In the genomic region with DNA sequence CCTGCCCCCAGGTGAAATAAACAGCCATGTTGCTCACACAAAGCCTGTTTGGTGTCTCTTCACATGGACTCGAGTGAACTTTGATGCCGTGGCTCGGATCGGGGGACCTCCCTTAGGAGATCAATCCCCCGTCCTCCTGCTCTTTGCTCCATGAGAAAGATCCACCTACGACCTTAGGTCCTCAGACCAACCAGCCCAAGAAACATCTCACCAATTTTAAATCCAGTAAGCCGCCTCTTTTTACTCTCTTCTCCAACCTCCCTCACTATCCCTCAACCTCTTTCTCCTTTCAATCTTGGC, we compare ENCODE assay signal across 7 cellular contexts.
A peak's percentile ranks its signal among the peaks of the same experiment; 100 is the strongest.
DNase-seq lines count a peak whose midpoint lies in the region; ATAC-seq and TF ChIP-seq lines count a peak whose summit lies in the region.
"Not testable (repeated sequence)": the region's sequence is repeated elsewhere in the genome, so short reads cannot be mapped to it uniquely, and the experiment has no call there.

No MANE protein-coding gene starts in this region.

- not testable (repeated sequence) for H2AFZ ChIP-seq in PC-3 (ENCODE audit: low read length); neuronal stem cell (ENCODE audit: low read length)

- H3K4me3 ChIP-seq in PC-3 (ENCODE audit: low read length) (peak overlapping the region; percentile 68), epithelial cell of esophagus (ENCODE audit: low read length) (peak overlapping the region; percentile 42), iPS-18a (ENCODE audit: low read length) (peak overlapping the region; percentile 59)
- not testable (repeated sequence) for H3K4me3 ChIP-seq in neuronal stem cell (ENCODE audit: low read length in 2 of 2)

- H3K27ac Mint-ChIP-seq in WTC11: peak overlapping the region; percentile 94

- not testable (repeated sequence) for H3K18ac ChIP-seq in neuronal stem cell (ENCODE audit: low read length)

- CTCF ChIA-PET in PC-3 (lab: Charles Lee); WTC11 (lab: Charles Lee): not testable (repeated sequence)

- H3K9me2 ChIP-seq in PC-3 (replicated peaks; ENCODE audit: low read length): not testable (repeated sequence)

- peak overlapping the region; percentile 80 for H3K9ac ChIP-seq in ES-I3 (ENCODE audit: low read depth, low read length)
- H3K9ac ChIP-seq in PC-3 (ENCODE audit: low read length): peak overlapping the region; percentile 93
- H3K9ac ChIP-seq in iPS-18a (ENCODE audit: low read length): peak overlapping the region; percentile 68
- not testable (repeated sequence) for H3K9ac ChIP-seq in neuronal stem cell (ENCODE audit: low read depth, low read length, poor library complexity)

- H4K91ac ChIP-seq in neuronal stem cell (ENCODE audit: low read depth, low read length, poor library complexity): not testable (repeated sequence)

- H3F3A ChIP-seq in PC-3 (ENCODE audit: low read length, unreplicated experiment): not testable (repeated sequence)

- H2BK120ac ChIP-seq in neuronal stem cell (ENCODE audit: low read depth, low read length): not testable (repeated sequence)

- peaks cover 41% of the 10 kb centered on the region for H3K4me1 Mint-ChIP-seq in WTC11

- H3K4me2 ChIP-seq in PC-3 (ENCODE audit: low read length): peak overlapping the region; percentile 41
- not testable (repeated sequence) for H3K4me2 ChIP-seq in neuronal stem cell (ENCODE audit: insufficient read depth, low read length, poor library complexity, severe bottlenecking)

- no CpG with 5 or more reads among the region's 7 CpGs for WGBS in neuronal stem cell (ENCODE audit: extremely low coverage in 2 of 2, insufficient read length in 2 of 2, insufficient replicate concordance in 1 of 2), 2 donors

- H3K9me3 Mint-ChIP-seq in WTC11: peaks cover 36% of the 10 kb centered on the region

- not testable (repeated sequence) for H2BK15ac ChIP-seq in neuronal stem cell (ENCODE audit: low read length)

- H3K4ac ChIP-seq in neuronal stem cell (ENCODE audit: low read length): not testable (repeated sequence)

- POLR2A ChIA-PET in PC-3 (lab: Charles Lee; ENCODE audit: unreplicated experiment); WTC11 (lab: Charles Lee): not testable (repeated sequence)

- not testable (repeated sequence) for ATAC-seq in PC-3, WTC11

- DNase-seq in HT1080 (ENCODE audit: low read depth) (peak; percentile 32), PC-3 (peak; percentile 45)
- not testable (repeated sequence) for DNase-seq in WTC11 (ENCODE audit: low spot score); epithelial cell of esophagus (ENCODE audit: low read depth); neuronal stem cell (ENCODE audit: low spot score)

- BruUV-seq in PC-3 (replicated peaks; lab: Mats Ljungman, UMichigan): not testable (repeated sequence)

- H3K4me3 Mint-ChIP-seq in WTC11: peak overlapping the region; percentile 43

- not testable (repeated sequence) for H3K4me1 ChIP-seq in ES-I3 (ENCODE audit: insufficient read depth, low read length); neuronal stem cell (ENCODE audit: control insufficient read depth in 2 of 2, insufficient read depth in 1 of 2, low read depth in 1 of 2, low read length in 2 of 2)
- H3K4me1 ChIP-seq in PC-3 (ENCODE audit: insufficient read depth, low read length) (peaks cover 27% of the 10 kb centered on the region), iPS-18a (ENCODE audit: control insufficient read depth, low read depth, low read length) (peaks cover 10% of the 10 kb centered on the region)

- not testable (repeated sequence) for H3K79me1 ChIP-seq in neuronal stem cell (ENCODE audit: low read depth, low read length)

- not testable (repeated sequence) for H3K14ac ChIP-seq in neuronal stem cell (ENCODE audit: low read length)

- H3K23ac ChIP-seq in neuronal stem cell (ENCODE audit: low read depth, low read length, poor library complexity): not testable (repeated sequence)

- peaks cover 32% of the 10 kb centered on the region for H3K36me3 Mint-ChIP-seq in WTC11

- H3K27me3 ChIP-seq in PC-3 (ENCODE audit: low read length); iPS-18a (ENCODE audit: control insufficient read depth, insufficient read depth, low read length); neuronal stem cell (ENCODE audit: control insufficient read depth in 3 of 3, insufficient read depth in 3 of 3, low read depth in 1 of 3, low read length in 3 of 3): not testable (repeated sequence)

- H3K36me3 ChIP-seq in ES-I3 (ENCODE audit: insufficient read depth, low read length); PC-3 (ENCODE audit: low read depth, low read length); iPS-18a (ENCODE audit: control insufficient read depth, low read depth, low read length); neuronal stem cell (replicated peaks in 1 of 2; ENCODE audit: control insufficient read depth in 2 of 2, insufficient read depth in 2 of 2, low read length in 2 of 2): not testable (repeated sequence)

- not testable (repeated sequence) for H3K27me3 Mint-ChIP-seq in WTC11 (ENCODE audit: low read depth)

- TF ChIP-seq CTCF in PC-3 (conservative IDR thresholded peaks at IDR 0.05; ENCODE audit: low read depth, low read length); WTC11 (IDR thresholded peaks at IDR 0.05); epithelial cell of esophagus (IDR thresholded peaks at IDR 0.05; ENCODE audit: insufficient read depth, low read depth, low read length, missing control alignments): not testable (repeated sequence)

- H2BK5ac ChIP-seq in neuronal stem cell (ENCODE audit: low read length): not testable (repeated sequence)

- H4K20me1 ChIP-seq in PC-3 (ENCODE audit: low read length): not testable (repeated sequence)

- H3K9me3 ChIP-seq in ES-I3 (ENCODE audit: control insufficient read depth, insufficient read depth, low read length); PC-3 (ENCODE audit: low read length); iPS-18a (ENCODE audit: control insufficient read depth, low read depth, low read length); neuronal stem cell (replicated peaks in 1 of 2; ENCODE audit: control insufficient read depth in 2 of 2, insufficient read depth in 1 of 2, low read depth in 1 of 2, low read length in 2 of 2): not testable (repeated sequence)

- H2AK5ac ChIP-seq in neuronal stem cell (ENCODE audit: low read depth, low read length): not testable (repeated sequence)

- H3K27ac ChIP-seq in PC-3 (ENCODE audit: low read length) (peak overlapping the region; percentile 89), neuronal stem cell (replicated peaks; ENCODE audit: low read length) (peak overlapping the region; percentile 82)
- H3K27ac ChIP-seq in iPS-18a (ENCODE audit: low read length): not testable (repeated sequence)

- not testable (repeated sequence) for H2BK12ac ChIP-seq in neuronal stem cell (ENCODE audit: low read length)

- peaks cover 73% of the 10 kb centered on the region for H3K79me2 ChIP-seq in PC-3 (ENCODE audit: low read length)

- intact Hi-C loops in PC-3 (cut with micrococcal nuclease): loop anchor here (2.0 to 10.0 kb wide), 3 partner anchors 51 to 749 kb away; no protein-coding TSS in a partner anchor

- not testable (repeated sequence) for H4K8ac ChIP-seq in neuronal stem cell (ENCODE audit: low read depth, low read length)
